9 cellular contexts compared by ENCODE assay signal in genomic region chr22:38214248-38215056, GRCh38. TPM values are rescaled to one million over a fixed set of nuclear protein-coding genes. Genes with fewer than 3 reads are reported as not detected.
A peak's percentile ranks its signal among the peaks of the same experiment; 100 is the strongest.
DNase-seq lines count a peak whose midpoint lies in the region; ATAC-seq, FAIRE-seq and TF ChIP-seq lines count a peak whose summit lies in the region.
"Had no signal": no experiment of that assay in that cellular context is flagged by ENCODE, and none has a peak within 500 bp of the region (broad histone marks: within the 10 kb centered on the region; RNA-seq: fewer than 3 reads in every experiment).

No MANE protein-coding gene starts in this region.

- H3K4me2 ChIP-seq in endothelial cell of umbilical vein (ENCODE audit: insufficient read depth, low read length), result no peak overlapping the region

- dilution Hi-C loops in endothelial cell of umbilical vein (cut with MboI; ENCODE audit: extremely low pct_ligation_motif_present, low sequenced_read_pairs), result no loop called here

- H3K36me3 ChIP-seq in endothelial cell of umbilical vein (ENCODE audit: control insufficient read depth in 2 of 2, extremely low read depth in 1 of 2, insufficient read depth in 2 of 2, low read length in 2 of 2), result peaks cover 10 to 21% of the 10 kb centered on the region in 2 experiments
- no peaks in the 10 kb centered on the region for H3K36me3 ChIP-seq in stomach smooth muscle (ENCODE audit: control insufficient read depth in 2 of 2, insufficient read depth in 2 of 2, low read length in 2 of 2)
- H3K36me3 ChIP-seq: HAP-1 had no signal

- peak overlapping the region; percentile 53 to 60 for H3K4me3 Mint-ChIP-seq in CD14-positive monocyte
- H3K4me3 Mint-ChIP-seq in naive thymus-derived CD8-positive, alpha-beta T cell, result peak overlapping the region; percentile 39 to 81 (median 60)

- no peaks in the 10 kb centered on the region for H3K9me1 ChIP-seq in endothelial cell of umbilical vein (replicated peaks; ENCODE audit: control insufficient read depth, extremely low read depth, insufficient read depth, low read length)

- H3K4me1 ChIP-seq in endothelial cell of umbilical vein (ENCODE audit: control insufficient read depth, extremely low read depth, insufficient read depth, low read length) (peaks cover 27% of the 10 kb centered on the region), stomach smooth muscle (ENCODE audit: control insufficient read depth, insufficient read depth, low read length) (peaks cover 35% of the 10 kb centered on the region)
- H3K4me1 ChIP-seq: HAP-1 had no signal

- H3K4me3 ChIP-seq in endothelial cell of umbilical vein (replicated peaks in 1 of 3; ENCODE audit: insufficient read depth in 1 of 3, low read depth in 1 of 3, low read length in 3 of 3) (no peak overlapping the region), stomach smooth muscle (ENCODE audit: low read length in 2 of 2) (peak overlapping the region; percentile 47 to 64)
- H3K4me3 ChIP-seq: HAP-1 had no signal

- H3K27me3 Mint-ChIP-seq in CD14-positive monocyte (ENCODE audit: low read depth in 3 of 3), result peaks cover 3 to 15% (median 11%) of the 10 kb centered on the region in 3 donors
- H3K27me3 Mint-ChIP-seq in naive thymus-derived CD8-positive, alpha-beta T cell, result no peaks in the 10 kb centered on the region

- peaks cover 0 to 5% (median 3%) of the 10 kb centered on the region in 7 donors for H3K9me3 Mint-ChIP-seq in CD14-positive monocyte
- no peaks in the 10 kb centered on the region for H3K9me3 Mint-ChIP-seq in naive thymus-derived CD8-positive, alpha-beta T cell

- POLR2A ChIA-PET in endothelial cell of umbilical vein (lab: Charles Lee), result no interaction called here
- POLR2A ChIA-PET in naive thymus-derived CD8-positive, alpha-beta T cell (lab: Charles Lee), result interaction anchor here (1.0 to 2.4 kb wide), 6 partner anchors 10 to 71 kb away, joined by 3 to 15 read pairs (median 6); partner anchors contain the start of genes MAFF and PLA2G6

- TF ChIP-seq POLR2A in endothelial cell of umbilical vein (IDR thresholded peaks at IDR 0.05; ENCODE audit: low read depth, low read length), result no peak

- intact Hi-C loops in CD14-positive monocyte (cut with micrococcal nuclease), result no loop called here
- intact Hi-C loops in endothelial cell of umbilical vein (cut with micrococcal nuclease), result loop anchor here (5.0 kb wide), 1 partner anchor 103 kb away; the partner anchor contains the start of gene CSNK1E

- H3K9ac ChIP-seq in endothelial cell of umbilical vein (replicated peaks; ENCODE audit: extremely low read depth, insufficient read depth, low read length) (no peak overlapping the region), stomach smooth muscle (ENCODE audit: low read length in 2 of 2) (no peak overlapping the region)

- H4K20me1 ChIP-seq in endothelial cell of umbilical vein (replicated peaks; ENCODE audit: control insufficient read depth, extremely low read depth, insufficient read depth, low read length), result no peaks in the 10 kb centered on the region

- H2AFZ ChIP-seq in endothelial cell of umbilical vein (ENCODE audit: low read depth, low read length), result no peak overlapping the region

- peak; percentile 61 for ATAC-seq in HG03439 (IDR thresholded peaks at IDR 0.05; ENCODE audit: unreplicated experiment)
- peak; percentile 79 to 81 for ATAC-seq in naive thymus-derived CD8-positive, alpha-beta T cell
- no peak for ATAC-seq in GM21576 (IDR thresholded peaks at IDR 0.05; ENCODE audit: unreplicated experiment)

- H3K27ac ChIP-seq in endothelial cell of umbilical vein (ENCODE audit: insufficient read depth, low read depth, low read length), result no peak overlapping the region
- H3K27ac ChIP-seq in stomach smooth muscle (ENCODE audit: low read length), result no peak overlapping the region

- DNase-seq in CD14-positive monocyte (ENCODE audit: low spot score), result peak; percentile 70
- peak; percentile 32 to 54 for DNase-seq in activated CD8-positive, alpha-beta memory T cell treated with anti-CD3 and anti-CD28 coated beads for 1 hour (ENCODE audit: extremely low read depth in 1 of 2, low read depth in 1 of 2)
- DNase-seq in endothelial cell of umbilical vein (ENCODE audit: low read depth, low spot score), result peak; percentile 50
- DNase-seq in naive thymus-derived CD8-positive, alpha-beta T cell, result peak; percentile 50 to 81 (median 66)
- DNase-seq in HuH-7.5 (ENCODE audit: low spot score), result no peak

- no peak for TF ChIP-seq CTCF in CD14-positive monocyte (IDR thresholded peaks at IDR 0.05)
- no peak for TF ChIP-seq CTCF in endothelial cell of umbilical vein (IDR thresholded peaks at IDR 0.05; ENCODE audit: extremely low read depth in 1 of 2, insufficient read depth in 1 of 2, low read depth in 1 of 2, low read length in 2 of 2)

- H3K27ac Mint-ChIP-seq in CD14-positive monocyte, result peak overlapping the region; percentile 45 to 84 (median 76)
- H3K27ac Mint-ChIP-seq in naive thymus-derived CD8-positive, alpha-beta T cell, result peak overlapping the region in 6 of 10 donors; percentile 6 to 77 (median 66)

- CTCF ChIA-PET in endothelial cell of umbilical vein (lab: Charles Lee), result interaction anchor here (0.7 to 1.5 kb wide), 7 partner anchors 11 to 162 kb away, joined by 3 to 11 read pairs (median 3); partner anchors contain the start of gene MAFF

- peaks cover 46% of the 10 kb centered on the region for H3K79me2 ChIP-seq in endothelial cell of umbilical vein (ENCODE audit: control insufficient read depth, insufficient read depth, low read length)

- peak; percentile 71 for FAIRE-seq in endothelial cell of umbilical vein (lab: Jason Lieb, UNC)

- H3K9me3 ChIP-seq in endothelial cell of umbilical vein (replicated peaks; ENCODE audit: control insufficient read depth, insufficient read depth, low read length) (no peaks in the 10 kb centered on the region), stomach smooth muscle (ENCODE audit: control insufficient read depth in 2 of 2, low read length in 2 of 2) (no peaks in the 10 kb centered on the region)
- H3K9me3 ChIP-seq: HAP-1 had no signal

- peaks cover 7 to 9% of the 10 kb centered on the region in 2 donors for H3K36me3 Mint-ChIP-seq in CD14-positive monocyte
- H3K36me3 Mint-ChIP-seq in naive thymus-derived CD8-positive, alpha-beta T cell, result peaks cover 0 to 5% (median 0%) of the 10 kb centered on the region in 3 donors

- H3K27me3 ChIP-seq in endothelial cell of umbilical vein (ENCODE audit: control insufficient read depth in 2 of 2, insufficient read depth in 2 of 2, low read length in 2 of 2) (no peaks in the 10 kb centered on the region), stomach smooth muscle (ENCODE audit: control insufficient read depth in 1 of 2, insufficient read depth in 2 of 2, low read length in 2 of 2) (no peaks in the 10 kb centered on the region)

- no TSS peak for BruUV-seq in endothelial cell of umbilical vein (replicated peaks; lab: Mats Ljungman, UMichigan)

- H3K4me1 Mint-ChIP-seq in CD14-positive monocyte, result peaks cover 35% of the 10 kb centered on the region
- peaks cover 4 to 25% (median 20%) of the 10 kb centered on the region in 4 donors for H3K4me1 Mint-ChIP-seq in naive thymus-derived CD8-positive, alpha-beta T cell

TF ChIP-seq in endothelial cell of umbilical vein, 7 proteins besides CTCF, POLR2A, EP300 and RAD21:
- no peak for TF ChIP-seq FOS (IDR thresholded peaks at IDR 0.05; ENCODE audit: borderline replicate concordance, insufficient read depth, low read length)
- no peak for TF ChIP-seq GATA2 (IDR thresholded peaks at IDR 0.05; ENCODE audit: insufficient read depth, insufficient read length, low read depth, low read length)
- TF ChIP-seq POLR2AphosphoS5 (IDR thresholded peaks at IDR 0.05; ENCODE audit: insufficient read depth, low read depth, low read length), result peak; percentile 61

RNA-seq across cellular contexts. Expression of gene MAFF, which starts 12.7 kb away (rescaled TPM):
- 1 to 10 TPM; 1.5 to 2.0 TPM for polyA plus RNA-seq in CD14-positive monocyte
- 59.5 and 61.2 TPM in 2 replicates for total RNA-seq in endothelial cell of umbilical vein
- 29.0 and 30.5 TPM in 2 replicates for polyA plus RNA-seq in endothelial cell of umbilical vein
- polyA plus RNA-seq in endothelial cell of umbilical vein (2011; cell fraction: cytosol; rRNA removed), result 30.6 and 35.8 TPM in 2 replicates
- polyA plus RNA-seq in endothelial cell of umbilical vein (2011; cell fraction: nucleus; rRNA removed), result 23.2 and 24.2 TPM in 2 replicates
- polyA plus RNA-seq in endothelial cell of umbilical vein (2012), result 43.3 and 46.8 TPM in 2 replicates
- polyA minus RNA-seq in endothelial cell of umbilical vein, result 16.2 and 18.6 TPM in 2 replicates
- 6.8 TPM for polyA minus RNA-seq in endothelial cell of umbilical vein (2011; cell fraction: cytosol; rRNA and poly(A)+ RNA removed)
- 10.8 and 23.0 TPM in 2 replicates for polyA minus RNA-seq in endothelial cell of umbilical vein (2011; cell fraction: nucleus; rRNA and poly(A)+ RNA removed)
- total RNA-seq in naive thymus-derived CD8-positive, alpha-beta T cell, result 1 to 10 TPM; 5.5 to 6.2 TPM
- 1 to 10 TPM; 2.6 to 3.3 (median 3.0) TPM for polyA plus RNA-seq in naive thymus-derived CD8-positive, alpha-beta T cell

RNA-seq across cellular contexts. Expression of gene PLA2G6, which starts 32.8 kb away (rescaled TPM):
- polyA plus RNA-seq in CD14-positive monocyte (under 1 TPM; 0.43 to 0.62 TPM), endothelial cell of umbilical vein (6.6 and 9.9 TPM in 2 replicates)
- total RNA-seq in endothelial cell of umbilical vein, result 10.3 and 11.1 TPM in 2 replicates
- 1.8 and 3.7 TPM in 2 replicates for polyA plus RNA-seq in endothelial cell of umbilical vein (2011; cell fraction: cytosol; rRNA removed)
- 62.1 and 69.2 TPM in 2 replicates for polyA plus RNA-seq in endothelial cell of umbilical vein (2011; cell fraction: nucleus; rRNA removed)
- 2.9 and 4.7 TPM in 2 replicates for polyA plus RNA-seq in endothelial cell of umbilical vein (2012)
- polyA minus RNA-seq in endothelial cell of umbilical vein, result 16.0 and 17.4 TPM in 2 replicates
- polyA minus RNA-seq in endothelial cell of umbilical vein (2011; cell fraction: cytosol; rRNA and poly(A)+ RNA removed), result 7.0 TPM
- polyA minus RNA-seq in endothelial cell of umbilical vein (2011; cell fraction: nucleus; rRNA and poly(A)+ RNA removed), result 19.5 and 21.1 TPM in 2 replicates
- total RNA-seq in naive thymus-derived CD8-positive, alpha-beta T cell, result 100 to 1,000 TPM; 173 to 186 TPM
- polyA plus RNA-seq in naive thymus-derived CD8-positive, alpha-beta T cell, result 1 to 10 TPM; 2.6 to 7.2 (median 2.6) TPM

RNA-seq across cellular contexts. Expression of gene TMEM184B, which starts 58.4 kb away (rescaled TPM):
- polyA plus RNA-seq in CD14-positive monocyte (10 to 100 TPM in 1 of 2 donors, 1 to 10 TPM in 1; 7.4 to 10.6 TPM), endothelial cell of umbilical vein (72.5 and 88.8 TPM in 2 replicates)
- total RNA-seq in endothelial cell of umbilical vein, result 96.6 and 99.8 TPM in 2 replicates
- 51.8 and 64.2 TPM in 2 replicates for polyA plus RNA-seq in endothelial cell of umbilical vein (2011; cell fraction: cytosol; rRNA removed)
- 67.8 and 78.0 TPM in 2 replicates for polyA plus RNA-seq in endothelial cell of umbilical vein (2011; cell fraction: nucleus; rRNA removed)
- 63.0 and 73.8 TPM in 2 replicates for polyA plus RNA-seq in endothelial cell of umbilical vein (2012)
- 54.4 and 68.6 TPM in 2 replicates for polyA minus RNA-seq in endothelial cell of umbilical vein
- 21.9 TPM for polyA minus RNA-seq in endothelial cell of umbilical vein (2011; cell fraction: cytosol; rRNA and poly(A)+ RNA removed)
- 30.2 and 34.5 TPM in 2 replicates for polyA minus RNA-seq in endothelial cell of umbilical vein (2011; cell fraction: nucleus; rRNA and poly(A)+ RNA removed)
- 10 to 100 TPM; 25.5 to 26.8 TPM for total RNA-seq in naive thymus-derived CD8-positive, alpha-beta T cell
- 10 to 100 TPM in 1 of 3 donors, 1 to 10 TPM in 2; 5.1 to 13.0 (median 5.4) TPM for polyA plus RNA-seq in naive thymus-derived CD8-positive, alpha-beta T cell

Comparison
In these comparisons a context has a peak if more than half of its experiments do, and no peak if none do; other contexts are left out.
1. H3K4me3 ChIP-seq: peak in stomach smooth muscle (2 of 2); none in endothelial cell of umbilical vein (0 of 3).